8 cellular contexts compared by ENCODE assay signal in the genomic region with DNA sequence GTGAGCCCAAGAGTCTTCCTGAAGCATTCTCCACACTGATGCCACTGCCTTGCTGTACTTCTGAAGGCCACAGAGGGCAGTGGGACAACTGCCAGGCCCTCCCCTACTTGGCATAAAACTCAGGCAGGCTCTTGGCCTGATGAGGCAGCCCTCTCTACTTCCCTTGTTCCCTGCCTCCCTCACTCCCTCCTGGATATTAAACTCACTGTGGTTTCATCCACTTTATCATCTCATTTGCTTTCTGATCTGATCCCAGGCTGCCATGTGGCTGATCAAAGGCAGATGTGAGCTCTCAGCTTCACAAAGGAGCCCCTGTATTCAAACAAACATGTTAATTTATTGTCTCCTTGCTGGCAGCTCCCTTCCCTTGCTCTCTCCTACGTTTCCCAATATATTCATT.
A peak's percentile ranks its signal among the peaks of the same experiment; 100 is the strongest.
DNase-seq lines count a peak whose midpoint lies in the region; ATAC-seq and TF ChIP-seq lines count a peak whose summit lies in the region.

No MANE protein-coding gene starts in this region.

- in situ Hi-C loops in G401 (cut with HindIII; ENCODE audit: low sequenced_read_pairs): no loop called here

- H3K4me1 Mint-ChIP-seq in endothelial cell (ENCODE audit: unreplicated experiment): no peaks in the 10 kb centered on the region
- no peaks in the 10 kb centered on the region for H3K4me1 Mint-ChIP-seq in CD4-positive, alpha-beta T cell (ENCODE audit: low read depth)

- H3K36me3 Mint-ChIP-seq in endothelial cell (ENCODE audit: low read depth, unreplicated experiment): no peaks in the 10 kb centered on the region
- no peaks in the 10 kb centered on the region for H3K36me3 Mint-ChIP-seq in CD4-positive, alpha-beta T cell (ENCODE audit: low read depth)

- no peaks in the 10 kb centered on the region for H3K27me3 Mint-ChIP-seq in endothelial cell (ENCODE audit: unreplicated experiment)
- H3K27me3 Mint-ChIP-seq in CD4-positive, alpha-beta T cell: no peaks in the 10 kb centered on the region

- intact Hi-C loops in CD4-positive, alpha-beta T cell (cut with DNase I, micrococcal nuclease): no loop called here

- no peak overlapping the region for H3K4me3 Mint-ChIP-seq in endothelial cell (ENCODE audit: unreplicated experiment)
- H3K4me3 Mint-ChIP-seq in CD4-positive, alpha-beta T cell: no peak overlapping the region

- no peak overlapping the region for H4K8ac ChIP-seq in trophoblast cell (ENCODE audit: low read depth, low read length)

- H4K91ac ChIP-seq in trophoblast cell (ENCODE audit: low read depth, low read length): no peak overlapping the region

- H3K9me3 ChIP-seq in trophoblast cell (ENCODE audit: insufficient read depth, low read depth, low read length): no peaks in the 10 kb centered on the region
- no peaks in the 10 kb centered on the region for H3K9me3 ChIP-seq in CD4-positive, alpha-beta T cell (ENCODE audit: control insufficient read depth, low read length)

- no peaks in the 10 kb centered on the region for H3K27me3 ChIP-seq in trophoblast cell (ENCODE audit: insufficient read depth, low read length)
- H3K27me3 ChIP-seq in CD4-positive, alpha-beta T cell (ENCODE audit: control insufficient read depth, insufficient read depth, low read length): no peaks in the 10 kb centered on the region

- no peaks in the 10 kb centered on the region for H3K36me3 ChIP-seq in trophoblast cell (ENCODE audit: control insufficient read depth in 1 of 2, insufficient read depth in 2 of 2, low read length in 2 of 2)

- H3K4me3 ChIP-seq in trophoblast cell (ENCODE audit: low read depth, low read length): no peak overlapping the region

- no peak overlapping the region for H3K23ac ChIP-seq in trophoblast cell (ENCODE audit: low read length)

- H3K4me1 ChIP-seq in trophoblast cell (ENCODE audit: control insufficient read depth in 1 of 2, insufficient read depth in 2 of 2, low read length in 2 of 2): peaks cover 0 to 2% of the 10 kb centered on the region in 2 experiments

- H4K12ac ChIP-seq in trophoblast cell (ENCODE audit: low read depth, low read length): no peak overlapping the region

- H2BK120ac ChIP-seq in trophoblast cell (ENCODE audit: insufficient read depth, low read length, poor library complexity): no peak overlapping the region

- peak overlapping the region; percentile 45 for H2AFZ ChIP-seq in trophoblast cell (ENCODE audit: insufficient read depth, low read length, poor library complexity)

- POLR2A ChIA-PET in CD4-positive, alpha-beta T cell (lab: Charles Lee): no interaction called here

- H3K27ac ChIP-seq in trophoblast cell (ENCODE audit: low read depth, low read length): no peak overlapping the region
- no peak overlapping the region for H3K27ac ChIP-seq in CD4-positive, alpha-beta T cell (ENCODE audit: low read depth, low read length)

- CTCF ChIA-PET in CD4-positive, alpha-beta T cell (lab: Charles Lee): no interaction called here

- no CpG with 5 or more reads among the region's 1 CpG for WGBS in trophoblast cell (ENCODE audit: extremely low coverage, insufficient coverage, insufficient read length)

- no peaks in the 10 kb centered on the region for H3K79me2 ChIP-seq in trophoblast cell (ENCODE audit: control insufficient read depth, insufficient read depth, low read length, poor library complexity)

- no peak overlapping the region for H3K18ac ChIP-seq in trophoblast cell (ENCODE audit: low read length)

- no peak overlapping the region for H2AK5ac ChIP-seq in trophoblast cell (ENCODE audit: low read length)

- H2BK5ac ChIP-seq in trophoblast cell (ENCODE audit: low read depth, low read length, poor library complexity): no peak overlapping the region

- no peak overlapping the region for H3K4ac ChIP-seq in trophoblast cell (ENCODE audit: low read depth, low read length)

- no peak overlapping the region for H3K4me2 ChIP-seq in trophoblast cell (ENCODE audit: low read length)

- no peak overlapping the region for H3K27ac Mint-ChIP-seq in endothelial cell (ENCODE audit: unreplicated experiment)
- H3K27ac Mint-ChIP-seq in CD4-positive, alpha-beta T cell: no peak overlapping the region

- H3K9ac ChIP-seq in trophoblast cell (ENCODE audit: low read length): no peak overlapping the region

- H3K9me3 Mint-ChIP-seq in endothelial cell (ENCODE audit: unreplicated experiment): no peaks in the 10 kb centered on the region
- H3K9me3 Mint-ChIP-seq in CD4-positive, alpha-beta T cell: peaks cover 2% of the 10 kb centered on the region

- H3K14ac ChIP-seq in trophoblast cell (ENCODE audit: low read length): no peak overlapping the region

- no peak for ATAC-seq in CD4-positive, alpha-beta T cell (ENCODE audit: poor library complexity)
- ATAC-seq in GM19467 (IDR thresholded peaks at IDR 0.05; ENCODE audit: unreplicated experiment): no peak

- H3K79me1 ChIP-seq in trophoblast cell (ENCODE audit: low read length): no peaks in the 10 kb centered on the region

- DNase-seq in G401 (ENCODE audit: low spot score) (peak; percentile 2), NCI-H510A (lab: John Stamatoyannopoulos, UW) (peak; percentile 68), endothelial cell (ENCODE audit: low spot score) (peak; percentile 15), trophoblast cell (no peak), LoVo (ENCODE audit: low spot score) (no peak), GOT3 (lab: John Stamatoyannopoulos, UW) (no peak)
- no peak for DNase-seq in CD4-positive, alpha-beta T cell

- H2BK12ac ChIP-seq in trophoblast cell (ENCODE audit: low read length): no peak overlapping the region

- no peak for TF ChIP-seq CTCF in endothelial cell (IDR thresholded peaks at IDR 0.05; ENCODE audit: unreplicated experiment)
- no peak for TF ChIP-seq CTCF in CD4-positive, alpha-beta T cell (IDR thresholded peaks at IDR 0.05)

Comparison
In these comparisons a context has a peak if more than half of its experiments do, and no peak if none do; other contexts are left out.
1. DNase-seq: peak in G401 (single experiment), NCI-H510A (single experiment) and endothelial cell (single experiment); none in trophoblast cell (0 of 2), CD4-positive, alpha-beta T cell (0 of 10), LoVo (single experiment) and GOT3 (single experiment).